In the genomic region with DNA sequence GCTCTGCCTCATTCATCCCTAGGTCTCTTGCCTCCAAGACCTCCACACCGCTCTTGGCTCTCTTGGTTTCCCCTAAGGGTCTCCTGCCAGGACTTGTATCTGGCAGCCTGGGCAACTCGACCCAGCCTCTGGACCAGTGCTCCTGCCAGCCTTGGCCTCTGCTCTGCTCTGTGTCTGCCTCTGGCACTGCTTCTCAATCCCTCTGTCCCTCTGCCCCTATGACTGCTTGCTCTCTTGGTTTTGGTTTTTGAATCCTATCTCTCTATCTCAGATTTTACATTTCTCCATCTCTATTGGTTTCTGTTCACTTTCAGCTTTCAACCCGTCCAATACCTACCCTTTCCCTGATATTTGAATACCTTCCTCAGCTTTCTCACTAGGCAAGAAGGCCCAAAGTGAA, we compare ENCODE assay signal across 1 cellular context.
TF ChIP-seq lines count a peak whose summit lies in the region.

No MANE protein-coding gene starts in this region.

TF ChIP-seq in endothelial cell of umbilical vein, 7 proteins besides CTCF, POLR2A, EP300 and RAD21:
- TF ChIP-seq MYC (IDR thresholded peaks at IDR 0.05; ENCODE audit: low read depth, low read length), result no peak
- TF ChIP-seq, protein P1, sequence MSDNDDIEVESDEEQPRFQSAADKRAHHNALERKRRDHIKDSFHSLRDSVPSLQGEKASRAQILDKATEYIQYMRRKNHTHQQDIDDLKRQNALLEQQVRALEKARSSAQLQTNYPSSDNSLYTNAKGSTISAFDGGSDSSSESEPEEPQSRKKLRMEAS (IDR thresholded peaks at IDR 0.05; ENCODE audit: insufficient read depth, insufficient read length), result no peak
